Comparison of ENCODE assay signal across 8 cellular contexts in the genomic region with DNA sequence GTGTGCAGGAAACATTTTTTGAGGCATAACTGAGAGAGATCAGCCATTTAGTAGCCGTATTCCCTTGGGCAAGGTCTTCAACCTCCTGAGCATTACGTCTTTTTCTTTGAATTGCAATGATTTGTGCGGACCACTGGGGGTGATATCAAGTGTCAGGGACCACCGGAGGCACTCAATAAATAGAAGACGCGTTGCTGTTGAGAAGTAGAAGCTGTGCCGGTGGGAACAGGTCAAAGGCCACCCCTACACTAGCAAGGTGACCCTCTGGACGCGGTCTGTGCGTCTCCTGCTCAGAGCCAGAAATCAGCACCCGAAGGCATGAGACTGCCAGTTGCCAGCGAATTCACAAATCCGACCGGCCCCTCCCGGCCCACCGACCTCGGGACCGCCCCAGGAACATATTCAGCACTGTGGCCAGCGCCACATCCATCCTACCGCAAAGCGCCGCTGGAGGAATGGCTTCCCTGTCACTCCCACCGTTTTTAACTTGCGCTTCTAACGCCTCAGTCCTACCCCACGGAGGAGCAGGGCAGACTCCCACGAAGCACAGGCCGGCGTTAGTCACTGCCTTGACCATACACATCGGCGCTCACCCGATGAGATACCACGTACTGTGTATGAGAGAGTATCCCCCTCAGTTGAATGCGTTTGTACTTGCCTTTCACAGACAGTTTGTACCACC. TPM values are rescaled to one million over a fixed set of nuclear protein-coding genes. Genes with fewer than 3 reads are reported as not detected.
A peak's percentile ranks its signal among the peaks of the same experiment; 100 is the strongest.
DNase-seq lines count a peak whose midpoint lies in the region; ATAC-seq and TF ChIP-seq lines count a peak whose summit lies in the region.

No MANE protein-coding gene starts in this region.

- H3K4me1 Mint-ChIP-seq in CD8-positive, alpha-beta T cell (ENCODE audit: low read depth) = peaks cover 25% of the 10 kb centered on the region

- H2BK12ac ChIP-seq in mesenchymal stem cell (ENCODE audit: low read length in 2 of 2) = no peak overlapping the region

- H4K8ac ChIP-seq in mesenchymal stem cell (ENCODE audit: low read length) = no peak overlapping the region

- H3K36me3 Mint-ChIP-seq in CD8-positive, alpha-beta T cell = no peaks in the 10 kb centered on the region

- no peaks in the 10 kb centered on the region for H3K9me3 Mint-ChIP-seq in CD8-positive, alpha-beta T cell

- H3K4ac ChIP-seq in mesenchymal stem cell (ENCODE audit: low read depth in 1 of 2, low read length in 2 of 2) = no peak overlapping the region

- no peak for ATAC-seq in CD8-positive, alpha-beta T cell
- ATAC-seq in GM18520 (IDR thresholded peaks at IDR 0.05; ENCODE audit: unreplicated experiment) (no peak), GM21360 (IDR thresholded peaks at IDR 0.05; ENCODE audit: unreplicated experiment) (no peak)

- H3K27ac Mint-ChIP-seq in CD8-positive, alpha-beta T cell = no peak overlapping the region

- H3K4me3 Mint-ChIP-seq in CD8-positive, alpha-beta T cell = peak overlapping the region; percentile 29

- no peak overlapping the region for H3K4me2 ChIP-seq in mesenchymal stem cell (ENCODE audit: low read length, poor library complexity, severe bottlenecking)

- WGBS in mesenchymal stem cell = 8% methylated on average over 33 of the region's 34 CpGs

- H3K79me1 ChIP-seq in mesenchymal stem cell (replicated peaks; ENCODE audit: low read length, poor library complexity, severe bottlenecking) = no peaks in the 10 kb centered on the region

- H4K91ac ChIP-seq in mesenchymal stem cell (ENCODE audit: low read length) = no peak overlapping the region

- TF ChIP-seq CTCF in CD8-positive, alpha-beta T cell (IDR thresholded peaks at IDR 0.05) = no peak

- CTCF ChIA-PET in CD8-positive, alpha-beta T cell (lab: Charles Lee) = no interaction called here

- POLR2A ChIA-PET in CD8-positive, alpha-beta T cell (lab: Charles Lee) = no interaction called here

- H2BK5ac ChIP-seq in mesenchymal stem cell (ENCODE audit: low read depth, low read length, poor library complexity, severe bottlenecking) = no peak overlapping the region

- H3K27me3 ChIP-seq in CD8-positive, alpha-beta T cell (ENCODE audit: insufficient read depth, low read length) = peaks cover 12% of the 10 kb centered on the region
- peaks cover 45 to 70% of the 10 kb centered on the region in 2 experiments for H3K27me3 ChIP-seq in mesenchymal stem cell (ENCODE audit: control insufficient read depth in 1 of 2, insufficient read depth in 1 of 2, low read length in 2 of 2)

- H3K4me3 ChIP-seq in CD8-positive, alpha-beta T cell (ENCODE audit: low read depth, low read length) = no peak overlapping the region
- peak overlapping the region in 1 of 2 experiments; percentile 38 for H3K4me3 ChIP-seq in mesenchymal stem cell (ENCODE audit: insufficient read depth in 1 of 2, low read depth in 1 of 2, low read length in 2 of 2)

- no peak overlapping the region for H3K9ac ChIP-seq in mesenchymal stem cell (ENCODE audit: low read length)

- H3K9me3 ChIP-seq in CD8-positive, alpha-beta T cell (ENCODE audit: low read length) = no peaks in the 10 kb centered on the region
- H3K9me3 ChIP-seq in mesenchymal stem cell (ENCODE audit: control insufficient read depth, low read length) = no peaks in the 10 kb centered on the region

- no peak overlapping the region for H3K23ac ChIP-seq in mesenchymal stem cell (ENCODE audit: low read length in 2 of 2)

- intact Hi-C loops in CD8-positive, alpha-beta T cell (cut with DNase I, micrococcal nuclease) = no loop called here

- H3K4me1 ChIP-seq in CD8-positive, alpha-beta T cell (ENCODE audit: insufficient read depth, low read length) = peaks cover 22% of the 10 kb centered on the region
- peaks cover 9% of the 10 kb centered on the region for H3K4me1 ChIP-seq in mesenchymal stem cell (ENCODE audit: control insufficient read depth, insufficient read depth, low read depth, low read length)

- H3K14ac ChIP-seq in mesenchymal stem cell (ENCODE audit: low read length in 2 of 2) = no peak overlapping the region

- H3K18ac ChIP-seq in mesenchymal stem cell (ENCODE audit: low read depth in 1 of 2, low read length in 2 of 2) = no peak overlapping the region

- H2AFZ ChIP-seq in mesenchymal stem cell (ENCODE audit: low read depth, low read length) = no peak overlapping the region

- H2AK5ac ChIP-seq in mesenchymal stem cell (ENCODE audit: low read length, severe bottlenecking) = no peak overlapping the region

- no peak overlapping the region for H3K27ac ChIP-seq in CD8-positive, alpha-beta T cell (ENCODE audit: low read depth, low read length)
- no peak overlapping the region for H3K27ac ChIP-seq in mesenchymal stem cell (ENCODE audit: low read length, poor library complexity, severe bottlenecking)

- H2BK120ac ChIP-seq in mesenchymal stem cell (ENCODE audit: low read depth, low read length) = no peak overlapping the region

- no peak overlapping the region for H2BK15ac ChIP-seq in mesenchymal stem cell (ENCODE audit: low read depth, poor library complexity, severe bottlenecking)

- H3K27me3 Mint-ChIP-seq in CD8-positive, alpha-beta T cell (ENCODE audit: low read depth) = peaks cover 65% of the 10 kb centered on the region

- H3K36me3 ChIP-seq in CD8-positive, alpha-beta T cell (ENCODE audit: insufficient read depth, low read length) = no peaks in the 10 kb centered on the region
- no peaks in the 10 kb centered on the region for H3K36me3 ChIP-seq in mesenchymal stem cell (ENCODE audit: control insufficient read depth in 1 of 2, insufficient read depth in 2 of 2, low read depth in 1 of 2, low read length in 2 of 2)

- no peak for DNase-seq in CD8-positive, alpha-beta T cell
- DNase-seq in HuH-7 (ENCODE audit: low spot score) (peak; percentile 63), ecto neural progenitor cell (ENCODE audit: low spot score) (peak; percentile 85), mesenchymal stem cell (peak; percentile 52), midbrain (lab: John Stamatoyannopoulos, UW) (no peak), NCI-H128 (lab: John Stamatoyannopoulos, UW; ENCODE audit: unreplicated experiment) (no peak)

RNA-seq across cellular contexts. Expression of a gene that starts 1.4 kb away (rescaled TPM):
- total RNA-seq in CD8-positive, alpha-beta T cell = not detected
- polyA plus RNA-seq in mesenchymal stem cell (2013, experiment 1 of 2) = not detected
- polyA plus RNA-seq in mesenchymal stem cell (2013, experiment 2 of 2) = not detected

Comparison
In these comparisons a context has a peak if more than half of its experiments do, and no peak if none do; other contexts are left out.
1. DNase-seq: peak in HuH-7 (single experiment), ecto neural progenitor cell (single experiment) and mesenchymal stem cell (single experiment); none in CD8-positive, alpha-beta T cell (0 of 7), midbrain (single experiment) and NCI-H128 (single experiment).